17 cellular contexts compared by ENCODE assay signal in the genomic region with DNA sequence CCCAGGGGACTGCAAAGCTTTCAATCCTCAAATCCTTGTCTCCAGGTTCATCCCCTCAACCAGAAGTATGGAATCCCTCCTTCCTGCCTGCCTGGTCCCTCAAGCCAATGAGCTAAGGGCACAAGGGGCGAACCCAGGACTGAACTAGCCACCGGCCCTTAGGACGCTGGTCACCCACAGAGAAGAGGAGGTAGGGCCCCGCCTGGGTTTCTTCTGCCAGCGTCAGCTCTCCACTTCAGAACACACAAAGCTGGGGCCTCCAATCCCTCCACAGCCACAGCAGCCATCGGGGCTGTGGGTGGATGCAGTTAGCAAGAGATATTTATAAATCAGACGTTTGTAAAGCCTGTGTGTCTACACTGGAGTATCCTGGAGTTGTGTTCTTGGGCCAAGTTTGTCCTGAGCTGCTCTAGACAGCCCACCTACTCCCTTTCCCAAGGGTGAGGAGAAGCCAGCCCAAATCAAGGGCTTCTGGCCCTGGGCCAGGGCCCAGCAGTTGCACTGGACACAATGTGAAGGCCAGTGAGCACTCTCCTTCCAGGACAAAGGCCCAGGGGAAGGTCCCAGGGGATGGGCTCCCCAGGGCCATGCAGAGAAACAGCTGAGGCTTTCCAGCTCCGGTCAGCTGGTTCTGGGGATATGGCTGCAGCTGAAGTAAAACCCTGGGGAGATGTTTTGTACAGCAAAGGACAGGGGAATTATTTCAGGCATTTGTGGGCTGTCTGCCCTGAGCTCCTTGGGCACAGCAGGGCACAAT. TPM values are rescaled to one million over a fixed set of nuclear protein-coding genes. Genes with fewer than 3 reads are reported as not detected.
DNase-seq lines count a peak whose midpoint lies in the region; ATAC-seq and TF ChIP-seq lines count a peak whose summit lies in the region.
"Had no signal": no experiment of that assay in that cellular context is flagged by ENCODE, and none has a peak within 500 bp of the region (broad histone marks: within the 10 kb centered on the region; RNA-seq: fewer than 3 reads in every experiment).

No MANE protein-coding gene starts in this region.

- H3K9me3 Mint-ChIP-seq in CD4-positive, alpha-beta T cell, result no peaks in the 10 kb centered on the region
- H3K9me3 Mint-ChIP-seq: T-helper 1 cell treated with Interleukin-12 subunit alpha and Interleukin-12 subunit beta and Interleukin-4 antibody, amounts not matched to agents 30 μg/mL and 1 μg/mL, for 36 hours had no signal

- POLR2A ChIA-PET in CD4-positive, alpha-beta T cell (lab: Charles Lee), result no interaction called here

- DNase-seq in COLO829 (ENCODE audit: low spot score) (peak; percentile 34), cardiac fibroblast (ENCODE audit: low read depth in 2 of 2) (peak; percentile 19 to 45), left ventricle myocardium inferior (peak; percentile 66), pons (ENCODE audit: low spot score) (peak; percentile 2), AML-193 (lab: John Stamatoyannopoulos, UW) (no peak), activated gamma-delta T cell (lab: John Stamatoyannopoulos, UW) (no peak), NCI-H82 treated with DMSO at 0.1 percent for 48 hours (lab: John Stamatoyannopoulos, UW; ENCODE audit: unreplicated experiment) (no peak)
- DNase-seq in CD4-positive, alpha-beta T cell, result no peak
- DNase-seq: activated CD4-positive, CD25-positive, alpha-beta regulatory T cell; COR-L47; effector memory CD4-positive, alpha-beta T cell; KBM-7; NCI-H1105 treated with DMSO at 0.1 percent for 48 hours; NK-92 treated with Interleukin-12 subunit alpha and Interleukin-12 subunit beta, amount 100 ng/mL, for 24 hours had no signal

- H3K4me3 ChIP-seq in cardiac fibroblast (replicated peaks in 1 of 2; ENCODE audit: low read depth in 2 of 2, low read length in 2 of 2), result no peak overlapping the region
- H3K4me3 ChIP-seq in left ventricle myocardium inferior, result no peak overlapping the region
- H3K4me3 ChIP-seq: psoas muscle had no signal

- H3K27me3 Mint-ChIP-seq in CD4-positive, alpha-beta T cell, result peaks cover 8% of the 10 kb centered on the region

- H3K27me3 ChIP-seq in left ventricle myocardium inferior (ENCODE audit: low read depth), result peaks cover 38% of the 10 kb centered on the region
- peaks cover 3% of the 10 kb centered on the region for H3K27me3 ChIP-seq in CD4-positive, alpha-beta T cell (ENCODE audit: control insufficient read depth, insufficient read depth, low read length)

- peaks cover 17% of the 10 kb centered on the region for H3K4me1 ChIP-seq in left ventricle myocardium inferior

- no peaks in the 10 kb centered on the region for H3K36me3 ChIP-seq in left ventricle myocardium inferior

- H3K4me3 Mint-ChIP-seq in CD4-positive, alpha-beta T cell, result no peak overlapping the region
- H3K4me3 Mint-ChIP-seq: T-helper 1 cell treated with Interleukin-12 subunit alpha and Interleukin-12 subunit beta and Interleukin-4 antibody, amounts not matched to agents 30 μg/mL and 1 μg/mL, for 36 hours had no signal

- no peak overlapping the region for H3K27ac Mint-ChIP-seq in CD4-positive, alpha-beta T cell
- H3K27ac Mint-ChIP-seq: T-helper 1 cell treated with Interleukin-12 subunit alpha and Interleukin-12 subunit beta and Interleukin-4 antibody, amounts not matched to agents 30 μg/mL and 1 μg/mL, for 36 hours had no signal

- TF ChIP-seq CTCF in cardiac fibroblast (IDR thresholded peaks at IDR 0.05; ENCODE audit: low read depth, low read length), result no peak
- TF ChIP-seq CTCF in left ventricle myocardium inferior (IDR thresholded peaks at IDR 0.05; ENCODE audit: borderline replicate concordance), result no peak
- no peak for TF ChIP-seq CTCF in CD4-positive, alpha-beta T cell (IDR thresholded peaks at IDR 0.05)

- H3K36me3 Mint-ChIP-seq in CD4-positive, alpha-beta T cell (ENCODE audit: low read depth), result no peaks in the 10 kb centered on the region

- no peak for ATAC-seq in CD4-positive, alpha-beta T cell (ENCODE audit: poor library complexity)

- no peaks in the 10 kb centered on the region for H3K4me1 Mint-ChIP-seq in CD4-positive, alpha-beta T cell (ENCODE audit: low read depth)

- intact Hi-C loops in left ventricle myocardium inferior (cut with micrococcal nuclease), result no loop called here
- intact Hi-C loops in CD4-positive, alpha-beta T cell (cut with DNase I, micrococcal nuclease), result no loop called here

- CTCF ChIA-PET in CD4-positive, alpha-beta T cell (lab: Charles Lee), result no interaction called here

- H3K27ac ChIP-seq in left ventricle myocardium inferior (replicated peaks), result peak overlapping the region; percentile 40
- no peak overlapping the region for H3K27ac ChIP-seq in CD4-positive, alpha-beta T cell (ENCODE audit: low read depth, low read length)
- H3K27ac ChIP-seq: psoas muscle, RWPE1 had no signal

- H3K9me3 ChIP-seq in left ventricle myocardium inferior (replicated peaks), result no peaks in the 10 kb centered on the region
- H3K9me3 ChIP-seq in CD4-positive, alpha-beta T cell (ENCODE audit: control insufficient read depth, low read length), result no peaks in the 10 kb centered on the region
- H3K9me3 ChIP-seq: psoas muscle had no signal

RNA-seq across cellular contexts. Expression of a gene that starts 18.9 kb away (rescaled TPM):
- not detected for total RNA-seq in left ventricle myocardium inferior
- total RNA-seq in CD4-positive, alpha-beta T cell, result not detected

RNA-seq across cellular contexts. Expression of a gene that starts 39.9 kb away (rescaled TPM):
- total RNA-seq in left ventricle myocardium inferior, result not detected
- total RNA-seq in CD4-positive, alpha-beta T cell, result not detected

Comparison
In these comparisons a context has a peak if more than half of its experiments do, and no peak if none do; other contexts are left out.
1. DNase-seq: peak in COLO829 (single experiment), cardiac fibroblast (2 of 2), left ventricle myocardium inferior (single experiment) and pons (single experiment); none in CD4-positive, alpha-beta T cell (0 of 10), AML-193 (0 of 2), activated gamma-delta T cell (single experiment) and NCI-H82 treated with DMSO at 0.1 percent for 48 hours (single experiment).